ENCODE assay signal across 18 cellular contexts in genomic region chr4:98653006-98653405, GRCh38. TPM values are rescaled to one million over a fixed set of nuclear protein-coding genes. Genes with fewer than 3 reads are reported as not detected.
DNase-seq lines count a peak whose midpoint lies in the region; ATAC-seq and TF ChIP-seq lines count a peak whose summit lies in the region.
"Had no signal": no experiment of that assay in that cellular context is flagged by ENCODE, and none has a peak within 500 bp of the region (broad histone marks: within the 10 kb centered on the region; RNA-seq: fewer than 3 reads in every experiment).

No MANE protein-coding gene starts in this region.

- H3K4me3 ChIP-seq in prostate gland (no peak overlapping the region), upper lobe of left lung (no peak overlapping the region)
- H3K4me3 ChIP-seq: right atrium auricular region had no signal

- POLR2A ChIA-PET in CD4-positive, alpha-beta T cell (lab: Charles Lee) = no interaction called here

- H3K4me3 Mint-ChIP-seq in brain = peak overlapping the region in 3 of 5 experiments; percentile 7 to 40 (median 11)
- H3K4me3 Mint-ChIP-seq in CD4-positive, alpha-beta T cell = no peak overlapping the region
- H3K4me3 Mint-ChIP-seq: activated CD8-positive, alpha-beta T cell treated with anti-CD3 and anti-CD28 coated beads for 36 hours; activated naive CD8-positive, alpha-beta T cell treated with anti-CD3 and anti-CD28 coated beads for 36 hours; central memory CD8-positive, alpha-beta T cell had no signal

- intact Hi-C loops in prostate gland (cut with DNase I) = loop anchor here (10.0 kb wide), 1 partner anchor 272 kb away; the partner anchor contains the start of gene EIF4E
- intact Hi-C loops in CD4-positive, alpha-beta T cell (cut with DNase I, micrococcal nuclease) = no loop called here

- H3K27ac ChIP-seq in prostate gland (no peak overlapping the region), upper lobe of left lung (no peak overlapping the region)
- no peak overlapping the region for H3K27ac ChIP-seq in CD4-positive, alpha-beta T cell (ENCODE audit: low read depth, low read length)
- H3K27ac ChIP-seq: right atrium auricular region had no signal

- no peak for TF ChIP-seq POLR2A in prostate gland (IDR thresholded peaks at IDR 0.05)
- TF ChIP-seq POLR2A in upper lobe of left lung (IDR thresholded peaks at IDR 0.05) = no peak

- H3K27me3 Mint-ChIP-seq in brain = peaks cover 14% of the 10 kb centered on the region
- no peaks in the 10 kb centered on the region for H3K27me3 Mint-ChIP-seq in CD4-positive, alpha-beta T cell
- H3K27me3 Mint-ChIP-seq: activated CD8-positive, alpha-beta T cell treated with anti-CD3 and anti-CD28 coated beads for 36 hours; central memory CD8-positive, alpha-beta T cell had no signal

- DNase-seq in AG08395 (ENCODE audit: low spot score) = peak; percentile 35
- DNase-seq in LHCN-M2 (ENCODE audit: low read depth) = peak; percentile 80
- DNase-seq in fibroblast of the conjunctiva (ENCODE audit: low read depth) = peak; percentile 53
- DNase-seq in prostate gland (ENCODE audit: low spot score) = no peak
- DNase-seq in upper lobe of left lung = no peak
- no peak for DNase-seq in glomerular visceral epithelial cell (ENCODE audit: extremely low spot score)
- no peak for DNase-seq in CD4-positive, alpha-beta T cell
- DNase-seq: activated CD8-positive, alpha-beta T cell treated with anti-CD3 and anti-CD28 coated beads for 36 hours; activated naive CD8-positive, alpha-beta T cell treated with anti-CD3 and anti-CD28 coated beads for 36 hours; activated T-cell treated with anti-CD3 and anti-CD28 coated beads, Interleukin-2, amount 50 U/mL, for 72 hours; COR-L47; kidney glomerular epithelial cell; NCI-H2029 treated with DMSO at 0.1 percent for 48 hours; NCI-H524 treated with DMSO at 0.1 percent for 48 hours had no signal

- H3K4me1 ChIP-seq in prostate gland (replicated peaks) (no peaks in the 10 kb centered on the region), upper lobe of left lung (peaks cover 9 to 15% (median 13%) of the 10 kb centered on the region in 4 donors)

- TF ChIP-seq CTCF in brain (conservative IDR thresholded peaks at IDR 0.05) = no peak
- TF ChIP-seq CTCF in prostate gland (IDR thresholded peaks at IDR 0.05) = no peak
- TF ChIP-seq CTCF in upper lobe of left lung (IDR thresholded peaks at IDR 0.05) = no peak
- no peak for TF ChIP-seq CTCF in CD4-positive, alpha-beta T cell (IDR thresholded peaks at IDR 0.05)

- no peak for ATAC-seq in upper lobe of left lung (ENCODE audit: low FRiP score in 2 of 2)
- no peak for ATAC-seq in CD4-positive, alpha-beta T cell (ENCODE audit: poor library complexity)
- ATAC-seq: activated CD8-positive, alpha-beta T cell treated with anti-CD3 and anti-CD28 coated beads for 36 hours; activated T-cell treated with anti-CD3 and anti-CD28 coated beads, Interleukin-2, amount 50 U/mL, for 72 hours had no signal

- no peaks in the 10 kb centered on the region for H3K36me3 ChIP-seq in prostate gland
- H3K36me3 ChIP-seq in upper lobe of left lung = no peaks in the 10 kb centered on the region
- H3K36me3 ChIP-seq: right atrium auricular region had no signal

- H3K27ac Mint-ChIP-seq in brain = peak overlapping the region in 2 of 5 experiments; percentile 1 to 98
- H3K27ac Mint-ChIP-seq in CD4-positive, alpha-beta T cell = no peak overlapping the region
- H3K27ac Mint-ChIP-seq: activated CD8-positive, alpha-beta T cell treated with anti-CD3 and anti-CD28 coated beads for 36 hours; activated naive CD8-positive, alpha-beta T cell treated with anti-CD3 and anti-CD28 coated beads for 36 hours; activated T-cell treated with anti-CD3 and anti-CD28 coated beads, Interleukin-2, amount 50 U/mL, for 72 hours had no signal

- 78% methylated on average over 3 of the region's 3 CpGs for whole genome bisulfite sequencing in prostate gland
- 87 to 95% methylated on average over 3 of the region's 3 CpGs for WGBS in upper lobe of left lung, 2 donors

- no peaks in the 10 kb centered on the region for H3K9me3 ChIP-seq in prostate gland
- no peaks in the 10 kb centered on the region for H3K9me3 ChIP-seq in upper lobe of left lung
- no peaks in the 10 kb centered on the region for H3K9me3 ChIP-seq in CD4-positive, alpha-beta T cell (ENCODE audit: control insufficient read depth, low read length)
- H3K9me3 ChIP-seq: right atrium auricular region had no signal

- H3K9me3 Mint-ChIP-seq in brain = peaks cover 20 to 35% (median 23%) of the 10 kb centered on the region in 5 experiments
- H3K9me3 Mint-ChIP-seq in CD4-positive, alpha-beta T cell = no peaks in the 10 kb centered on the region
- H3K9me3 Mint-ChIP-seq: central memory CD8-positive, alpha-beta T cell had no signal

- no peaks in the 10 kb centered on the region for H3K27me3 ChIP-seq in prostate gland (replicated peaks; ENCODE audit: insufficient read depth)
- H3K27me3 ChIP-seq in upper lobe of left lung = no peaks in the 10 kb centered on the region
- H3K27me3 ChIP-seq in CD4-positive, alpha-beta T cell (ENCODE audit: control insufficient read depth, insufficient read depth, low read length) = no peaks in the 10 kb centered on the region
- H3K27me3 ChIP-seq: right atrium auricular region had no signal

- H3K4me1 Mint-ChIP-seq in brain = peaks cover 67% of the 10 kb centered on the region
- peaks cover 63% of the 10 kb centered on the region for H3K4me1 Mint-ChIP-seq in CD4-positive, alpha-beta T cell (ENCODE audit: low read depth)

- peaks cover 65% of the 10 kb centered on the region for H3K36me3 Mint-ChIP-seq in brain
- peaks cover 8% of the 10 kb centered on the region for H3K36me3 Mint-ChIP-seq in CD4-positive, alpha-beta T cell (ENCODE audit: low read depth)

- no peak for TF ChIP-seq EP300 in upper lobe of left lung (IDR thresholded peaks at IDR 0.05)

- CTCF ChIA-PET in CD4-positive, alpha-beta T cell (lab: Charles Lee) = interaction anchor here (1.0 kb wide), 1 partner anchor 12 kb away, joined by 3 read pairs; no protein-coding TSS in a partner anchor

RNA-seq across cellular contexts. Expression of gene TSPAN5, which starts 5.4 kb away (rescaled TPM):
- total RNA-seq in LHCN-M2 (2014; rRNA removed) = 75.5 and 86.5 TPM in 2 replicates
- polyA plus RNA-seq in LHCN-M2 (2012) = 29.0 TPM
- polyA plus RNA-seq in brain (ENCODE audit: insufficient read depth, low read depth, low replicate concordance) = 18.3 TPM
- 10 to 100 TPM in 1 of 2 donors, 1 to 10 TPM in 1; 7.9 to 48.5 TPM for total RNA-seq in prostate gland
- total RNA-seq in upper lobe of left lung = 10 to 100 TPM in 1 of 6 donors, 1 to 10 TPM in 5; 3.1 to 12.5 (median 7.2) TPM
- 1 to 10 TPM; 1.8 to 2.8 TPM for total RNA-seq in CD4-positive, alpha-beta T cell
- total RNA-seq: G401 had no signal

Comparison
In these comparisons a context has a peak if more than half of its experiments do, and no peak if none do; other contexts are left out.
1. DNase-seq: peak in AG08395 (single experiment), LHCN-M2 (single experiment) and fibroblast of the conjunctiva (single experiment); none in prostate gland (single experiment), upper lobe of left lung (0 of 2), glomerular visceral epithelial cell (single experiment) and CD4-positive, alpha-beta T cell (0 of 10).